ENCODE assay signal across 7 cellular contexts in the genomic region with DNA sequence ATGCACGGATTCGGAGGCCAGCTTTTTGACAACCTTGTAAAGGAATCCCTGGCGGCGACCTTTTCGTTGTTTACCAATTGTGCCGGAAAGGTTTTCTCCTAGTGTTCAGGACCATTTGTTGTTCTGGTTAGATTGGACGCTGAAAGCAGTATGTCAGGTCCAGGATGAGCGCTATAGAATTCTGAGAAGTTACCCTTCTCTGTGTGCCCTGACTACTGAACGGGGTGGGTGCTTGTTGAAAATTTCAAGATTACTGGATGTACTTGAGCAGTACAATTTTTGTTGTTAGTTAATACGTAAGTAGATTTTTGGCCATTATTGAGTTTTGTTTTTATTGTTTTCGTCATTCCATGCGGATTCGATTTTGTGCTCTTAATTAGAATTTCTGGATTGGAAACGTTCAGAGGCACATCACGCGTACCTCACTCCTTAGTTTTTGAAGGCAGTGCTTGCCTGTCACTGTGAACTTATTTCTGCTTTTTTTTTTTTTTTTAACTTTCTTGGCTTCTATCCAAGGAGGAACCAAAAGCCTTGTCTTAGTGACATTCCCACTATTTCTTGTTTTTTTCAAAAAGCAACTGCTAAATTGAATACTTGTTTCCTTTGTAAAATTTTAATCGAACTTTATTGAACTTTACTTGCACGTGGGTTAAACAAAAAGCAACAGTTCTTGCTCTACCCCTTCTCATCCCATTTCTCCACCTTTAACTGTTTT. TPM values are rescaled to one million over a fixed set of nuclear protein-coding genes. Genes with fewer than 3 reads are reported as not detected.
A peak's percentile ranks its signal among the peaks of the same experiment; 100 is the strongest.
DNase-seq lines count a peak whose midpoint lies in the region; ATAC-seq and TF ChIP-seq lines count a peak whose summit lies in the region.

No MANE protein-coding gene starts in this region.

- TF ChIP-seq CTCF in foreskin keratinocyte (conservative IDR thresholded peaks at IDR 0.05) (no peak), prostate gland (IDR thresholded peaks at IDR 0.05) (no peak)

- POLR2A ChIA-PET in T-cell (lab: Charles Lee) = no interaction called here

- DNase-seq in T-cell (no peak), foreskin keratinocyte (no peak), prostate gland (ENCODE audit: low spot score) (no peak), NCI-H2029 (lab: John Stamatoyannopoulos, UW) (no peak)

- no peaks in the 10 kb centered on the region for H3K4me1 ChIP-seq in foreskin keratinocyte
- H3K4me1 ChIP-seq in prostate gland (replicated peaks) = no peaks in the 10 kb centered on the region

- peaks cover 0 to 7% (median 6%) of the 10 kb centered on the region in 3 donors for H3K9me3 Mint-ChIP-seq in T-cell

- 1% methylated on average over 18 of the region's 18 CpGs for WGBS in prostate gland

- H3K27ac ChIP-seq in foreskin keratinocyte (peak overlapping the region; percentile 80), prostate gland (peak overlapping the region; percentile 89 to 93)

- peaks cover 16% of the 10 kb centered on the region for H3K36me3 Mint-ChIP-seq in T-cell

- H3K4me1 Mint-ChIP-seq in T-cell = peaks cover 35 to 50% (median 39%) of the 10 kb centered on the region in 3 donors

- peak; percentile 13 for ATAC-seq in GM18511 (IDR thresholded peaks at IDR 0.05; ENCODE audit: unreplicated experiment)
- ATAC-seq in HG02870 (IDR thresholded peaks at IDR 0.05; ENCODE audit: unreplicated experiment) = peak; percentile 9
- peak in 3 of 4 experiments; percentile 6 to 12 (median 8) for ATAC-seq in T-cell (replicated peaks in 1 of 4)
- ATAC-seq in foreskin keratinocyte = peak; percentile 1
- ATAC-seq in GM21390 (IDR thresholded peaks at IDR 0.05; ENCODE audit: unreplicated experiment) = no peak

- intact Hi-C loops in prostate gland (cut with DNase I) = no loop called here

- H3K4me3 Mint-ChIP-seq in T-cell = peak overlapping the region; percentile 93 to 97 (median 95)

- TF ChIP-seq POLR2A in prostate gland (IDR thresholded peaks at IDR 0.05) = no peak

- peak overlapping the region; percentile 89 to 99 for H3K27ac Mint-ChIP-seq in T-cell

- H3K27me3 ChIP-seq in foreskin keratinocyte = no peaks in the 10 kb centered on the region
- H3K27me3 ChIP-seq in prostate gland (replicated peaks; ENCODE audit: insufficient read depth) = no peaks in the 10 kb centered on the region

- H3K9me3 ChIP-seq in prostate gland = no peaks in the 10 kb centered on the region

- CTCF ChIA-PET in T-cell (lab: Charles Lee) = no interaction called here

- H3K4me3 ChIP-seq in prostate gland = peak overlapping the region; percentile 84 to 99

- H3K27me3 Mint-ChIP-seq in T-cell = no peaks in the 10 kb centered on the region

- H3K36me3 ChIP-seq in prostate gland = no peaks in the 10 kb centered on the region

RNA-seq across cellular contexts. Expression of gene XRN2, which starts 0.9 kb away (rescaled TPM):
- total RNA-seq in T-cell = 10 to 100 TPM; 46.3 to 62.0 (median 49.7) TPM
- 84.4 and 87.5 TPM in 2 replicates for total RNA-seq in foreskin keratinocyte
- 30.8 and 37.7 TPM in 2 replicates for polyA plus RNA-seq in foreskin keratinocyte
- 10 to 100 TPM; 49.4 to 51.3 TPM for total RNA-seq in prostate gland
